In genomic region chr4:95170176-95170575, GRCh38 we compare ENCODE assay signal across 16 cellular contexts.
"Had no signal": no experiment of that assay in that cellular context is flagged by ENCODE, and none has a peak within 500 bp of the region (broad histone marks: within the 10 kb centered on the region; RNA-seq: fewer than 3 reads in every experiment).

No MANE protein-coding gene starts in this region.

- H3K9me3 Mint-ChIP-seq: activated T-helper 1 cell treated with anti-CD3 and anti-CD28 coated beads, Interleukin-12 subunit alpha, Interleukin-12 subunit beta, Interleukin-2, Interleukin-4 antibody, amounts not matched to agents 30 ng/mL and 10 ng/mL and 1 ng/mL, durations not matched to agents 14 hours and 24 hours and 36 hours had no signal

- DNase-seq: activated CD4-positive, alpha-beta T cell treated with anti-CD3 and anti-CD28 coated beads, Interleukin-2, amount 50 U/mL, for 4 hours; activated gamma-delta T cell treated with Interleukin-2 at 50 U/mL for 16 hours; amniotic stem cell; central memory CD4-positive, alpha-beta T cell; islet precursor cell; nephron progenitor cell; stimulated activated naive CD4-positive, alpha-beta T cell treated with Interleukin-2 at 50 U/mL for 16 hours; trophoblast cell had no signal

- H3K9me3 ChIP-seq: vagina had no signal

- H3K4me1 ChIP-seq: vagina had no signal

- H3K27ac Mint-ChIP-seq: activated naive CD4-positive, alpha-beta T cell treated with anti-CD3 and anti-CD28 coated beads, Interleukin-2, amount 50 U/mL, for 72 hours; activated T-helper 1 cell treated with anti-CD3 and anti-CD28 coated beads, Interleukin-12 subunit alpha, Interleukin-12 subunit beta, Interleukin-2, Interleukin-4 antibody, amounts not matched to agents 30 ng/mL and 10 ng/mL and 1 ng/mL, durations not matched to agents 14 hours and 24 hours and 36 hours; brain; mesothelial cell of epicardium; nephron progenitor cell had no signal

- H3K27me3 ChIP-seq: vagina had no signal

- H3K27me3 Mint-ChIP-seq: brain had no signal

- ATAC-seq: activated naive CD4-positive, alpha-beta T cell treated with anti-CD3 and anti-CD28 coated beads, Interleukin-2, amount 50 U/mL, for 72 hours had no signal

- H3K36me3 ChIP-seq: vagina had no signal

- H3K4me3 ChIP-seq: coronary artery, lung, SK-N-MC, vagina had no signal

- H3K27ac ChIP-seq: coronary artery, SK-N-MC, vagina had no signal

- H3K4me3 Mint-ChIP-seq: activated T-helper 1 cell treated with anti-CD3 and anti-CD28 coated beads, Interleukin-12 subunit alpha, Interleukin-12 subunit beta, Interleukin-2, Interleukin-4 antibody, amounts not matched to agents 30 ng/mL and 10 ng/mL and 1 ng/mL, durations not matched to agents 14 hours and 24 hours and 36 hours; brain; mesothelial cell of epicardium; nephron progenitor cell had no signal
